ENCODE assay signal across 8 cellular contexts in genomic region chr4:18021470-18021719, GRCh38. TPM values are rescaled to one million over a fixed set of nuclear protein-coding genes. Genes with fewer than 3 reads are reported as not detected.
A peak's percentile ranks its signal among the peaks of the same experiment; 100 is the strongest.
DNase-seq lines count a peak whose midpoint lies in the region; ATAC-seq, FAIRE-seq and TF ChIP-seq lines count a peak whose summit lies in the region.

No MANE protein-coding gene starts in this region.

- peak overlapping the region; percentile 11 to 57 (median 45); a peak in 17 of 22 replicates for H3K4me2 ChIP-seq in BLaER1 treated with 17β-estradiol and CSF1 and Interleukin-3, amounts not matched to agents 10 nM and 100 nM

- H3K4me3 ChIP-seq in BLaER1 treated with 17β-estradiol and CSF1 and Interleukin-3, amounts not matched to agents 10 nM and 100 nM = peak overlapping the region; percentile 90 to 100 (median 98)
- peak overlapping the region; percentile 78 for H3K4me3 ChIP-seq in LNCaP clone FGC (ENCODE audit: low read depth, low read length)
- H3K4me3 ChIP-seq in ectodermal cell (ENCODE audit: insufficient read depth, low read depth, low read length) = peak overlapping the region; percentile 86

- no peak for TF ChIP-seq CTCF in LNCaP clone FGC (IDR thresholded peaks at IDR 0.05; ENCODE audit: control insufficient read depth, extremely low read depth, insufficient read depth)

- peak overlapping the region; percentile 66 to 68 for H3K27ac Mint-ChIP-seq in natural killer cell treated with Interleukin-12 subunit alpha and Interleukin-12 subunit beta and Interleukin-15 and Interleukin-18, amount 100 ng/mL, for 72 hours

- H3K9me3 ChIP-seq in BLaER1 treated with 17β-estradiol and CSF1 and Interleukin-3, amounts not matched to agents 10 nM and 100 nM (replicated peaks in 1 of 11) = peaks cover 0 to 3% (median 0%) of the 10 kb centered on the region in 11 experiments; a peak in 4 of 22 replicates
- no peaks in the 10 kb centered on the region for H3K9me3 ChIP-seq in ectodermal cell (ENCODE audit: control insufficient read depth, low read length)

- no peaks in the 10 kb centered on the region for H3K36me3 ChIP-seq in BLaER1 treated with 17β-estradiol and CSF1 and Interleukin-3, amounts not matched to agents 10 nM and 100 nM
- no peaks in the 10 kb centered on the region for H3K36me3 ChIP-seq in ectodermal cell (ENCODE audit: control insufficient read depth, insufficient read depth, low read length)

- H3K27me3 ChIP-seq in BLaER1 treated with 17β-estradiol and CSF1 and Interleukin-3, amounts not matched to agents 10 nM and 100 nM = peaks cover 5 to 18% (median 12%) of the 10 kb centered on the region in 11 experiments; a peak in 15 of 22 replicates
- H3K27me3 ChIP-seq in ectodermal cell (ENCODE audit: control insufficient read depth, insufficient read depth, low read length, poor library complexity, severe bottlenecking) = peaks cover 21% of the 10 kb centered on the region

- H3K36me3 Mint-ChIP-seq in natural killer cell treated with Interleukin-12 subunit alpha and Interleukin-12 subunit beta and Interleukin-15 and Interleukin-18, amount 100 ng/mL, for 72 hours = no peaks in the 10 kb centered on the region

- peaks cover 3 to 13% of the 10 kb centered on the region in 2 donors for H3K27me3 Mint-ChIP-seq in natural killer cell treated with Interleukin-12 subunit alpha and Interleukin-12 subunit beta and Interleukin-15 and Interleukin-18, amount 100 ng/mL, for 72 hours

- peaks cover 14 to 43% (median 38%) of the 10 kb centered on the region in 11 experiments; a peak in 21 of 22 replicates for H4K20me1 ChIP-seq in BLaER1 treated with 17β-estradiol and CSF1 and Interleukin-3, amounts not matched to agents 10 nM and 100 nM

- peaks cover 15 to 39% (median 24%) of the 10 kb centered on the region in 10 experiments for H3K4me1 ChIP-seq in BLaER1 treated with 17β-estradiol and CSF1 and Interleukin-3, amounts not matched to agents 10 nM and 100 nM
- peaks cover 13% of the 10 kb centered on the region for H3K4me1 ChIP-seq in ectodermal cell (ENCODE audit: control insufficient read depth, insufficient read depth, low read length)

- ATAC-seq in GM21528 (IDR thresholded peaks at IDR 0.05; ENCODE audit: low FRiP score, unreplicated experiment) = peak; percentile 21
- ATAC-seq in natural killer cell treated with Interleukin-12 subunit alpha and Interleukin-12 subunit beta and Interleukin-15 and Interleukin-18, amount 100 ng/mL, for 72 hours = no peak

- H3K4me1 Mint-ChIP-seq in natural killer cell treated with Interleukin-12 subunit alpha and Interleukin-12 subunit beta and Interleukin-15 and Interleukin-18, amount 100 ng/mL, for 72 hours (ENCODE audit: low read depth in 2 of 2) = peaks cover 15 to 41% of the 10 kb centered on the region in 2 donors

- H3K4me3 Mint-ChIP-seq in natural killer cell treated with Interleukin-12 subunit alpha and Interleukin-12 subunit beta and Interleukin-15 and Interleukin-18, amount 100 ng/mL, for 72 hours = peak overlapping the region; percentile 91

- H3K9ac ChIP-seq in BLaER1 treated with 17β-estradiol and CSF1 and Interleukin-3, amounts not matched to agents 10 nM and 100 nM = peak overlapping the region; percentile 92 to 99 (median 97)

- no peak for DNase-seq in LNCaP clone FGC (ENCODE audit: low read depth)
- no peak for DNase-seq in natural killer cell treated with Interleukin-12 subunit alpha and Interleukin-12 subunit beta and Interleukin-15 and Interleukin-18, amount 100 ng/mL, for 72 hours (ENCODE audit: low spot score)
- no peak for DNase-seq in urothelium cell line (ENCODE audit: low spot score)
- DNase-seq in midbrain (lab: John Stamatoyannopoulos, UW) = no peak
- no peak for DNase-seq in NCI-H146 treated with DMSO at 0.1 percent for 48 hours (lab: John Stamatoyannopoulos, UW; ENCODE audit: unreplicated experiment)

- no peaks in the 10 kb centered on the region for H3K9me3 Mint-ChIP-seq in natural killer cell treated with Interleukin-12 subunit alpha and Interleukin-12 subunit beta and Interleukin-15 and Interleukin-18, amount 100 ng/mL, for 72 hours

- 0% methylated on average over 34 of the region's 34 CpGs for WGBS in ectodermal cell, 2 experiments

- no peak for FAIRE-seq in urothelium cell line (lab: Jason Lieb, UNC)

- H3K27ac ChIP-seq in BLaER1 treated with 17β-estradiol and CSF1 and Interleukin-3, amounts not matched to agents 10 nM and 100 nM = peak overlapping the region; percentile 92 to 98 (median 96)
- H3K27ac ChIP-seq in ectodermal cell (ENCODE audit: insufficient read depth, low read depth, low read length, poor library complexity, severe bottlenecking) = peak overlapping the region; percentile 96

RNA-seq across cellular contexts. Expression of gene LCORL, which starts 0.2 kb away (rescaled TPM):
- polyA plus RNA-seq in ectodermal cell (2013, experiment 1 of 4) = 21.3 TPM
- 16.7 TPM for polyA plus RNA-seq in ectodermal cell (2013, experiment 2 of 4)
- 25.6 TPM for polyA plus RNA-seq in ectodermal cell (2013, experiment 3 of 4)
- 38.1 TPM for polyA plus RNA-seq in ectodermal cell (2013, experiment 4 of 4)
- total RNA-seq in natural killer cell treated with Interleukin-12 subunit alpha and Interleukin-12 subunit beta and Interleukin-15 and Interleukin-18, amount 100 ng/mL, for 72 hours = 10 to 100 TPM; 12.9 to 14.9 TPM
